8 cellular contexts compared by ENCODE assay signal in genomic region chr19:29878973-29879654, GRCh38.
DNase-seq lines count a peak whose midpoint lies in the region; ATAC-seq, FAIRE-seq and TF ChIP-seq lines count a peak whose summit lies in the region.

No MANE protein-coding gene starts in this region.

- H3K4me3 ChIP-seq in HepG2 (replicated peaks in 1 of 3; ENCODE audit: insufficient read depth in 1 of 3, low read depth in 2 of 3, low read length in 3 of 3) (peak overlapping the region in 1 of 3 experiments; percentile 21; a peak in 1 of 6 replicates), right lobe of liver (no peak overlapping the region), fibroblast of the aortic adventitia (ENCODE audit: low read depth, low read length) (no peak overlapping the region), aorta (ENCODE audit: low read length in 2 of 2) (no peak overlapping the region)

- H3K27ac ChIP-seq in HepG2 (ENCODE audit: extremely low read length, insufficient read depth, low read length) = no peak overlapping the region
- H3K27ac ChIP-seq in right lobe of liver = no peak overlapping the region
- no peak overlapping the region for H3K27ac ChIP-seq in aorta (ENCODE audit: low read depth in 1 of 2, low read length in 2 of 2)

- no peaks in the 10 kb centered on the region for H4K20me1 ChIP-seq in HepG2 (ENCODE audit: insufficient read depth, low read length)

- 20% methylated on average over 2 of the region's 17 CpGs for WGBS in HepG2 (ENCODE audit: low lambda C conversion rate)
- 57% methylated on average over 4 of the region's 17 CpGs for WGBS in right lobe of liver (ENCODE audit: insufficient coverage, low coverage, low lambda C conversion rate, missing lambda C conversion rate)
- WGBS in aorta, 2 donors = 50 to 57% methylated on average over 17 of the region's 17 CpGs

- no TSS peak for BruUV-seq in HepG2 (replicated peaks; lab: Mats Ljungman, UMichigan)

- no peak for TF ChIP-seq CTCF in HepG2 (CRISPR knock-in tag; IDR thresholded peaks at IDR 0.05)
- no peak for TF ChIP-seq CTCF in right lobe of liver (IDR thresholded peaks at IDR 0.05)
- TF ChIP-seq CTCF in fibroblast of the aortic adventitia (IDR thresholded peaks at IDR 0.05; ENCODE audit: insufficient read depth, low read length) = no peak

- TF ChIP-seq POLR2A in HepG2 (IDR thresholded peaks at IDR 0.05; ENCODE audit: insufficient read depth in 1 of 2, low read depth in 2 of 2, low read length in 2 of 2) = no peak
- no peak for TF ChIP-seq POLR2A in right lobe of liver (IDR thresholded peaks at IDR 0.05)

- H3K9me3 ChIP-seq in HepG2 (ENCODE audit: low read length) = no peaks in the 10 kb centered on the region
- H3K9me3 ChIP-seq in right lobe of liver = no peaks in the 10 kb centered on the region
- H3K9me3 ChIP-seq in aorta (ENCODE audit: control insufficient read depth, low read length) = no peaks in the 10 kb centered on the region

- peak overlapping the region; percentile 20; the same call in 1 of the 2 replicates for H3K4me2 ChIP-seq in HepG2 (ENCODE audit: low read depth, low read length)

- FAIRE-seq in HepG2 (lab: Jason Lieb, UNC) = no peak

- peak; percentile 83 for ATAC-seq in HepG2
- ATAC-seq in right lobe of liver = no peak
- ATAC-seq in aorta (ENCODE audit: low FRiP score) = peak; percentile 71
- ATAC-seq in HG02884 (IDR thresholded peaks at IDR 0.05; ENCODE audit: unreplicated experiment) = no peak

- TF ChIP-seq EP300 in HepG2 (IDR thresholded peaks at IDR 0.05; ENCODE audit: low read depth in 2 of 2, low read length in 2 of 2) (no peak), HepG2 (CRISPR knock-in tag; IDR thresholded peaks at IDR 0.05; ENCODE audit: borderline replicate concordance) (no peak)

- H3K79me2 ChIP-seq in HepG2 (ENCODE audit: insufficient read depth, low read length) = no peaks in the 10 kb centered on the region

- H3K4me1 ChIP-seq in HepG2 (ENCODE audit: insufficient read depth, low read length) = peaks cover 9% of the 10 kb centered on the region; the same call in 1 of the 2 replicates
- H3K4me1 ChIP-seq in right lobe of liver = no peaks in the 10 kb centered on the region
- no peaks in the 10 kb centered on the region for H3K4me1 ChIP-seq in aorta (ENCODE audit: control insufficient read depth in 1 of 2, insufficient read depth in 2 of 2, low read length in 2 of 2)

- intact Hi-C loops in HepG2 (cut with micrococcal nuclease; ENCODE audit: unreplicated experiment) (no loop called here), right lobe of liver (cut with DNase I) (loop anchor here (10.0 kb wide), 1 partner anchor 114 kb away; no protein-coding TSS in a partner anchor), aorta (cut with DNase I) (no loop called here)

- DNase-seq in HepG2 (ENCODE audit: low spot score) (peak; percentile 50), right lobe of liver (no peak), OCI-M1 (lab: John Stamatoyannopoulos, UW) (peak; percentile 47), fibroblast of the aortic adventitia (ENCODE audit: low read depth) (peak; percentile 52), aorta (peak in 1 of 2 donors; percentile 78), COR-L47 (lab: John Stamatoyannopoulos, UW) (no peak), GF-D8 (lab: John Stamatoyannopoulos, UW) (no peak)

- peaks cover 0 to 44% of the 10 kb centered on the region in 2 experiments; a peak in 2 of 5 replicates for H3K27me3 ChIP-seq in HepG2 (ENCODE audit: control insufficient read depth in 1 of 2, insufficient read depth in 2 of 2, low read length in 2 of 2)
- no peaks in the 10 kb centered on the region for H3K27me3 ChIP-seq in right lobe of liver
- no peaks in the 10 kb centered on the region for H3K27me3 ChIP-seq in aorta (ENCODE audit: control insufficient read depth in 1 of 2, insufficient read depth in 2 of 2, low read length in 1 of 2)

- no peak for TF ChIP-seq RAD21 in HepG2 (CRISPR knock-in tag; IDR thresholded peaks at IDR 0.05)

- CTCF ChIA-PET in HepG2 (lab: Yijun Ruan, JAX; ENCODE audit: low intra/inter-chr PET ratio, low total read pairs) = no interaction called here

- POLR2A ChIA-PET in HepG2 (lab: Yijun Ruan, JAX) = no interaction called here

- H2AFZ ChIP-seq in HepG2 (ENCODE audit: low read length) = no peak overlapping the region

- no peak overlapping the region for H3K9ac ChIP-seq in HepG2 (ENCODE audit: insufficient read depth, low read depth, low read length)

- in situ Hi-C loops in HepG2 (cut with HindIII; ENCODE audit: extremely low pct_ligation_motif_present, low pct_unique_long_range_greater_than_20kb) = no loop called here

- no peaks in the 10 kb centered on the region for H3K36me3 ChIP-seq in HepG2 (replicated peaks in 1 of 2; ENCODE audit: control insufficient read depth in 1 of 2, insufficient read depth in 2 of 2, low read length in 2 of 2)
- no peaks in the 10 kb centered on the region for H3K36me3 ChIP-seq in right lobe of liver
- no peaks in the 10 kb centered on the region for H3K36me3 ChIP-seq in aorta (ENCODE audit: control insufficient read depth in 1 of 2, insufficient read depth in 2 of 2, low read length in 1 of 2)

TF ChIP-seq in HepG2, 621 proteins besides CTCF, POLR2A, EP300 and RAD21:
- TF ChIP-seq, protein P1, sequence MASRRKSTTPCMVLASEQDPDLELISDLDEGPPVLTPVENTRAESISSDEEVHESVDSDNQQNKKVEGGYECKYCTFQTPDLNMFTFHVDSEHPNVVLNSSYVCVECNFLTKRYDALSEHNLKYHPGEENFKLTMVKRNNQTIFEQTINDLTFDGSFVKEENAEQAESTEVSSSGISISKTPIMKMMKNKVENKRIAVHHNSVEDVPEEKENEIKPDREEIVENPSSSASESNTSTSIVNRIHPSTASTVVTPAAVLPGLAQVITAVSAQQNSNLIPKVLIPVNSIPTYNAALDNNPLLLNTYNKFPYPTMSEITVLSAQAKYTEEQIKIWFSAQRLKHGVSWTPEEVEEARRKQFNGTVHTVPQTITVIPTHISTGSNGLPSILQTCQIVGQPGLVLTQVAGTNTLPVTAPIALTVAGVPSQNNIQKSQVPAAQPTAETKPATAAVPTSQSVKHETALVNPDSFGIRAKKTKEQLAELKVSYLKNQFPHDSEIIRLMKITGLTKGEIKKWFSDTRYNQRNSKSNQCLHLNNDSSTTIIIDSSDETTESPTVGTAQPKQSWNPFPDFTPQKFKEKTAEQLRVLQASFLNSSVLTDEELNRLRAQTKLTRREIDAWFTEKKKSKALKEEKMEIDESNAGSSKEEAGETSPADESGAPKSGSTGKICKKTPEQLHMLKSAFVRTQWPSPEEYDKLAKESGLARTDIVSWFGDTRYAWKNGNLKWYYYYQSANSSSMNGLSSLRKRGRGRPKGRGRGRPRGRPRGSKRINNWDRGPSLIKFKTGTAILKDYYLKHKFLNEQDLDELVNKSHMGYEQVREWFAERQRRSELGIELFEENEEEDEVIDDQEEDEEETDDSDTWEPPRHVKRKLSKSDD (CRISPR knock-in tag; IDR thresholded peaks at IDR 0.05; ENCODE audit: low read depth) = no peak
- TF ChIP-seq ZNF687 (CRISPR knock-in tag; IDR thresholded peaks at IDR 0.05) (peak; percentile 28; the same call in 1 of the 2 replicates), SP2 (CRISPR knock-in tag; IDR thresholded peaks at IDR 0.05) (peak; percentile 64), FOSL2 (CRISPR knock-in tag; IDR thresholded peaks at IDR 0.05) (peak; percentile 68), ZNF569 (CRISPR knock-in tag; IDR thresholded peaks at IDR 0.05; ENCODE audit: borderline replicate concordance) (no peak), NFYC (CRISPR knock-in tag; IDR thresholded peaks at IDR 0.05) (peak; percentile 85), NFYB (CRISPR knock-in tag; IDR thresholded peaks at IDR 0.05) (peak; percentile 92)
- TF ChIP-seq, protein P2, sequence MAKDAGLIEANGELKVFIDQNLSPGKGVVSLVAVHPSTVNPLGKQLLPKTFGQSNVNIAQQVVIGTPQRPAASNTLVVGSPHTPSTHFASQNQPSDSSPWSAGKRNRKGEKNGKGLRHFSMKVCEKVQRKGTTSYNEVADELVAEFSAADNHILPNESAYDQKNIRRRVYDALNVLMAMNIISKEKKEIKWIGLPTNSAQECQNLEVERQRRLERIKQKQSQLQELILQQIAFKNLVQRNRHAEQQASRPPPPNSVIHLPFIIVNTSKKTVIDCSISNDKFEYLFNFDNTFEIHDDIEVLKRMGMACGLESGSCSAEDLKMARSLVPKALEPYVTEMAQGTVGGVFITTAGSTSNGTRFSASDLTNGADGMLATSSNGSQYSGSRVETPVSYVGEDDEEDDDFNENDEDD (CRISPR knock-in tag; IDR thresholded peaks at IDR 0.05; ENCODE audit: borderline replicate concordance) = 0 out of 2 replicates have a peak, but pooled peaks have one; percentile 16

Comparison
In these comparisons a context has a peak if more than half of its experiments do, and no peak if none do; other contexts are left out.
1. ATAC-seq: peak in HepG2 (single experiment) and aorta (single experiment); none in right lobe of liver (0 of 4) and HG02884 (single experiment).
2. DNase-seq: peak in HepG2 (single experiment), OCI-M1 (single experiment) and fibroblast of the aortic adventitia (single experiment); none in right lobe of liver (0 of 3), COR-L47 (single experiment) and GF-D8 (single experiment).
3. intact Hi-C loops: an anchor here in right lobe of liver (10.0 kb wide); none called in HepG2 and aorta.